29 cellular contexts compared by ENCODE assay signal in genomic region chr4:172578712-172579111, GRCh38.
"Had no signal": no experiment of that assay in that cellular context is flagged by ENCODE, and none has a peak within 500 bp of the region (broad histone marks: within the 10 kb centered on the region; RNA-seq: fewer than 3 reads in every experiment).

No MANE protein-coding gene starts in this region.

- H3K9ac ChIP-seq: KMS-11, SK-N-SH had no signal

- H3K27me3 ChIP-seq: adrenal gland, ascending aorta, breast epithelium had no signal

- H3K4me2 ChIP-seq: KMS-11, SK-N-SH had no signal

- H3K4me3 ChIP-seq: adrenal gland, ascending aorta, breast epithelium had no signal

- DNase-seq: activated CD4-positive, alpha-beta T cell treated with anti-CD3 and anti-CD28 coated beads for 4 hours; activated CD4-positive, alpha-beta T cell treated with anti-CD3 and anti-CD28 coated beads, Interleukin-2, amount 50 U/mL, for 4 hours; activated CD8-positive, alpha-beta memory T cell treated with anti-CD3 and anti-CD28 coated beads, Interleukin-2, amount 50 U/mL, for 48 hours; activated CD8-positive, alpha-beta T cell treated with anti-CD3 and anti-CD28 coated beads, Interleukin-2, amount 10 ng/mL, durations not matched to agents 7 days and 5 days; activated naive CD4-positive, alpha-beta T cell treated with anti-CD3 and anti-CD28 coated beads, Interleukin-2, amount 50 U/mL, for 16 hours; activated naive CD8-positive, alpha-beta T cell treated with anti-CD3 and anti-CD28 coated beads, Interleukin-2, amount 10 ng/mL, durations not matched to agents 7 days and 5 days; activated T-cell treated with anti-CD3 and anti-CD28 coated beads, Interleukin-2, amount 50 U/mL, for 1 hour; adrenal gland; caudate nucleus; NCI-H1092 treated with DMSO at 0.1 percent for 48 hours; NCI-H1417 treated with DMSO at 0.1 percent for 48 hours; NCI-H1694; NCI-H2029; NCI-H2107; NCI-H2171 treated with DMSO at 0.1 percent for 48 hours; NCI-H226; NCI-H526; NCI-H774; OCI-M1; RPMI8226; SK-N-SH; T-helper 1 cell; WERI-Rb-1 had no signal

- H3K36me3 ChIP-seq: adrenal gland, ascending aorta, breast epithelium, WERI-Rb-1 had no signal

- ATAC-seq: activated CD4-positive, CD25-positive, alpha-beta regulatory T cell treated with anti-CD3 and anti-CD28 coated beads, Interleukin-2, amount 50 U/mL, for 24 hours; activated CD8-positive, alpha-beta T cell treated with anti-CD3 and anti-CD28 coated beads, Interleukin-2, amount 10 ng/mL, durations not matched to agents 7 days and 5 days; Panc1; Right ventricle myocardium inferior had no signal

- H3K9me3 ChIP-seq: adrenal gland, ascending aorta, breast epithelium, SK-N-SH had no signal

- H3K4me1 ChIP-seq: adrenal gland, ascending aorta, breast epithelium had no signal

- H3K27ac ChIP-seq: adrenal gland, ascending aorta, breast epithelium, KMS-11, WERI-Rb-1 had no signal
